ENCODE assay signal across 38 cellular contexts in the genomic region with DNA sequence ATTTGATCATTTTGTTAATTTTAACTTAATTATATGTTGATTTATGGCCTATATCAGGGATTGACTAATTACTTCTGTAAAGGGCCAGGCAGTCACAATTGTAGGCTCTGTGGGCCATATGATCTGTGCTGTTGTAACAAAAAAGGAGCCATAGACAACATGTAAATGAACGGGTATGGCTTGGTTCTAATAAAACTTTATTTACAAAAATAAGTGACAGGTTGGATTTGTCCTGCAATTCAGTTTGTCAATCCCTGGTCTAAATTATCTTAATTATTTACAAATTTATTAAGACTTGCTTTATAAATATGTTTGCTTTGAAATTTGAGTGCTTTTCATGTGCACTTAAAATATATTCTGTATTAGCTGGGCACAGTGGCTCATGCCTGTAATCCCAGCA. TPM values are rescaled to one million over a fixed set of nuclear protein-coding genes. Genes with fewer than 3 reads are reported as not detected.
"Had no signal": no experiment of that assay in that cellular context is flagged by ENCODE, and none has a peak within 500 bp of the region (broad histone marks: within the 10 kb centered on the region; RNA-seq: fewer than 3 reads in every experiment).

No MANE protein-coding gene starts in this region.

- H3K27ac ChIP-seq: ascending aorta, cardiac muscle cell, VCaP had no signal

- H3K4me3 Mint-ChIP-seq: activated CD4-positive, alpha-beta memory T cell treated with anti-CD3 and anti-CD28 coated beads, Interleukin-2, amount 10 ng/mL, durations not matched to agents 7 days and 5 days; activated CD4-positive, alpha-beta T cell treated with anti-CD3 and anti-CD28 coated beads for 36 hours; activated CD4-positive, alpha-beta T cell treated with anti-CD3 and anti-CD28 coated beads, Interleukin-2, amount 10 ng/mL, durations not matched to agents 7 days and 5 days; activated CD8-positive, alpha-beta memory T cell treated with anti-CD3 and anti-CD28 coated beads, Interleukin-2, amount 10 ng/mL, durations not matched to agents 7 days and 5 days; activated CD8-positive, alpha-beta T cell treated with anti-CD3 and anti-CD28 coated beads, Interleukin-2, amount 10 ng/mL, durations not matched to agents 7 days and 5 days; activated naive CD4-positive, alpha-beta T cell treated with anti-CD3 and anti-CD28 coated beads, Interleukin-2, amount 10 ng/mL, durations not matched to agents 7 days and 5 days; activated naive CD4-positive, alpha-beta T cell treated with anti-CD3 and anti-CD28 coated beads, Interleukin-2, amount 50 U/mL, for 24 hours; activated naive CD8-positive, alpha-beta T cell; activated naive CD8-positive, alpha-beta T cell treated with anti-CD3 and anti-CD28 coated beads, Interleukin-2, amount 10 ng/mL, durations not matched to agents 7 days and 5 days; activated naive CD8-positive, alpha-beta T cell treated with anti-CD3 and anti-CD28 coated beads, Interleukin-2, amount 50 U/mL, for 24 hours; activated T-cell treated with anti-CD3 and anti-CD28 coated beads, Interleukin-2, amount 50 U/mL, for 24 hours; brain; central memory CD8-positive, alpha-beta T cell; T-helper 1 cell treated with Interleukin-12 subunit alpha and Interleukin-12 subunit beta and Interleukin-4 antibody, amounts not matched to agents 30 μg/mL and 1 μg/mL, for 36 hours; T-helper 2 cell treated with Interferon-gamma antibody and Interleukin-4, amounts not matched to agents 5 μg/mL and 100 μg/mL, for 36 hours had no signal

- H3K9me3 Mint-ChIP-seq: activated CD4-positive, alpha-beta memory T cell treated with anti-CD3 and anti-CD28 coated beads, Interleukin-2, amount 10 ng/mL, durations not matched to agents 7 days and 5 days; activated CD4-positive, alpha-beta T cell treated with anti-CD3 and anti-CD28 coated beads, Interleukin-2, amount 10 ng/mL, durations not matched to agents 7 days and 5 days; activated naive CD4-positive, alpha-beta T cell treated with anti-CD3 and anti-CD28 coated beads, Interleukin-2, amount 10 ng/mL, durations not matched to agents 7 days and 5 days; activated naive CD4-positive, alpha-beta T cell treated with anti-CD3 and anti-CD28 coated beads, Interleukin-2, amount 50 U/mL, for 24 hours; activated naive CD8-positive, alpha-beta T cell treated with anti-CD3 and anti-CD28 coated beads, Interleukin-2, amount 10 ng/mL, durations not matched to agents 7 days and 5 days; activated naive CD8-positive, alpha-beta T cell treated with anti-CD3 and anti-CD28 coated beads, Interleukin-2, amount 50 U/mL, for 24 hours; activated T-cell treated with anti-CD3 and anti-CD28 coated beads, Interleukin-2, amount 50 U/mL, for 24 hours; activated T-helper 2 cell treated with anti-CD3 and anti-CD28 coated beads, Interferon-gamma antibody, Interleukin-2, Interleukin-4, amounts not matched to agents 10 μg/mL and 5 μg/mL and 100 μg/mL, durations not matched to agents 14 hours and 24 hours and 36 hours; central memory CD8-positive, alpha-beta T cell; T-helper 1 cell treated with Interleukin-12 subunit alpha and Interleukin-12 subunit beta and Interleukin-4 antibody, amounts not matched to agents 30 μg/mL and 1 μg/mL, for 36 hours; T-helper 2 cell treated with Interferon-gamma antibody and Interleukin-4, amounts not matched to agents 5 μg/mL and 100 μg/mL, for 36 hours had no signal

- H3K4me1 Mint-ChIP-seq: activated naive CD8-positive, alpha-beta T cell treated with anti-CD3 and anti-CD28 coated beads, Interleukin-2, amount 50 U/mL, for 24 hours had no signal

- DNase-seq: activated CD4-positive, alpha-beta memory T cell treated with anti-CD3 and anti-CD28 coated beads, Interleukin-2, amount 10 ng/mL, durations not matched to agents 7 days and 5 days; activated CD4-positive, alpha-beta T cell treated with anti-CD3 and anti-CD28 coated beads for 1 hour; activated CD4-positive, alpha-beta T cell treated with anti-CD3 and anti-CD28 coated beads for 36 hours; activated CD4-positive, alpha-beta T cell treated with anti-CD3 and anti-CD28 coated beads for 48 hours; activated CD4-positive, alpha-beta T cell treated with anti-CD3 and anti-CD28 coated beads, Interleukin-2, amount 10 ng/mL, durations not matched to agents 7 days and 5 days; activated CD4-positive, alpha-beta T cell treated with anti-CD3 and anti-CD28 coated beads, Interleukin-2, amount 50 U/mL, for 48 hours; activated CD4-positive, CD25-positive, alpha-beta regulatory T cell; activated CD8-positive, alpha-beta memory T cell treated with anti-CD3 and anti-CD28 coated beads for 24 hours; activated CD8-positive, alpha-beta memory T cell treated with anti-CD3 and anti-CD28 coated beads, Interleukin-2, amount 10 ng/mL, durations not matched to agents 7 days and 5 days; activated CD8-positive, alpha-beta memory T cell treated with anti-CD3 and anti-CD28 coated beads, Interleukin-2, amount 50 U/mL, for 48 hours; activated CD8-positive, alpha-beta T cell treated with anti-CD3 and anti-CD28 coated beads, Interleukin-2, amount 10 ng/mL, durations not matched to agents 7 days and 5 days; activated effector memory CD4-positive, alpha-beta T cell treated with Interleukin-2 at 50 U/mL for 16 hours; activated gamma-delta T cell; activated naive CD4-positive, alpha-beta T cell treated with anti-CD3 and anti-CD28 coated beads, Interleukin-2, amount 10 ng/mL, durations not matched to agents 7 days and 5 days; activated naive CD4-positive, alpha-beta T cell treated with Interleukin-2 at 50 U/mL for 16 hours; activated naive CD8-positive, alpha-beta T cell treated with anti-CD3 and anti-CD28 coated beads, Interleukin-2, amount 10 ng/mL, durations not matched to agents 7 days and 5 days; activated naive CD8-positive, alpha-beta T cell treated with anti-CD3 and anti-CD28 coated beads, Interleukin-2, amount 50 U/mL, for 24 hours; activated T-cell treated with anti-CD3 and anti-CD28 coated beads, Interleukin-2, amount 50 U/mL, for 24 hours; activated T-cell treated with anti-CD3 and anti-CD28 coated beads, Interleukin-2, amount 50 U/mL, for 48 hours; amygdala; anterior cingulate cortex; caudate nucleus; cerebellar nuclear complex; T-helper 2 cell; T-helper 9 cell had no signal

- H3K27me3 ChIP-seq: ascending aorta, cardiac muscle cell had no signal

- ATAC-seq: activated CD4-positive, alpha-beta T cell treated with anti-CD3 and anti-CD28 coated beads for 36 hours; activated CD4-positive, CD25-positive, alpha-beta regulatory T cell treated with anti-CD3 and anti-CD28 coated beads, Interleukin-2, amount 50 U/mL, for 24 hours; activated CD8-positive, alpha-beta memory T cell treated with anti-CD3 and anti-CD28 coated beads, Interleukin-2, amount 10 ng/mL, durations not matched to agents 7 days and 5 days; activated CD8-positive, alpha-beta T cell treated with anti-CD3 and anti-CD28 coated beads, Interleukin-2, amount 10 ng/mL, durations not matched to agents 7 days and 5 days; activated naive CD8-positive, alpha-beta T cell treated with anti-CD3 and anti-CD28 coated beads, Interleukin-2, amount 50 U/mL, for 24 hours had no signal

- H3K36me3 ChIP-seq: ascending aorta, cardiac muscle cell had no signal

- FAIRE-seq: bronchial epithelial cell, TTC549 had no signal

- H3K4me3 ChIP-seq: ascending aorta, cardiac muscle cell had no signal

- H3K27me3 Mint-ChIP-seq: activated CD4-positive, alpha-beta T cell treated with anti-CD3 and anti-CD28 coated beads for 36 hours; activated CD4-positive, alpha-beta T cell treated with anti-CD3 and anti-CD28 coated beads, Interleukin-2, amount 10 ng/mL, durations not matched to agents 7 days and 5 days; activated CD8-positive, alpha-beta memory T cell treated with anti-CD3 and anti-CD28 coated beads, Interleukin-2, amount 10 ng/mL, durations not matched to agents 7 days and 5 days; activated naive CD4-positive, alpha-beta T cell treated with anti-CD3 and anti-CD28 coated beads, Interleukin-2, amount 50 U/mL, for 24 hours; activated naive CD8-positive, alpha-beta T cell; activated naive CD8-positive, alpha-beta T cell treated with anti-CD3 and anti-CD28 coated beads, Interleukin-2, amount 10 ng/mL, durations not matched to agents 7 days and 5 days; activated naive CD8-positive, alpha-beta T cell treated with anti-CD3 and anti-CD28 coated beads, Interleukin-2, amount 50 U/mL, for 24 hours; activated T-cell treated with anti-CD3 and anti-CD28 coated beads, Interleukin-2, amount 50 U/mL, for 24 hours; central memory CD8-positive, alpha-beta T cell had no signal

- H3K36me3 Mint-ChIP-seq: activated CD8-positive, alpha-beta memory T cell treated with anti-CD3 and anti-CD28 coated beads, Interleukin-2, amount 10 ng/mL, durations not matched to agents 7 days and 5 days; activated naive CD4-positive, alpha-beta T cell treated with anti-CD3 and anti-CD28 coated beads, Interleukin-2, amount 10 ng/mL, durations not matched to agents 7 days and 5 days; activated naive CD4-positive, alpha-beta T cell treated with anti-CD3 and anti-CD28 coated beads, Interleukin-2, amount 50 U/mL, for 24 hours; activated naive CD8-positive, alpha-beta T cell; activated naive CD8-positive, alpha-beta T cell treated with anti-CD3 and anti-CD28 coated beads, Interleukin-2, amount 10 ng/mL, durations not matched to agents 7 days and 5 days; brain had no signal

- H3K27ac Mint-ChIP-seq: activated CD4-positive, alpha-beta memory T cell treated with anti-CD3 and anti-CD28 coated beads, Interleukin-2, amount 10 ng/mL, durations not matched to agents 7 days and 5 days; activated CD4-positive, alpha-beta T cell treated with anti-CD3 and anti-CD28 coated beads for 36 hours; activated CD4-positive, alpha-beta T cell treated with anti-CD3 and anti-CD28 coated beads, Interleukin-2, amount 10 ng/mL, durations not matched to agents 7 days and 5 days; activated CD8-positive, alpha-beta memory T cell treated with anti-CD3 and anti-CD28 coated beads, Interleukin-2, amount 10 ng/mL, durations not matched to agents 7 days and 5 days; activated CD8-positive, alpha-beta T cell treated with anti-CD3 and anti-CD28 coated beads, Interleukin-2, amount 10 ng/mL, durations not matched to agents 7 days and 5 days; activated naive CD4-positive, alpha-beta T cell treated with anti-CD3 and anti-CD28 coated beads, Interleukin-2, amount 10 ng/mL, durations not matched to agents 7 days and 5 days; activated naive CD4-positive, alpha-beta T cell treated with anti-CD3 and anti-CD28 coated beads, Interleukin-2, amount 50 U/mL, for 24 hours; activated naive CD8-positive, alpha-beta T cell; activated naive CD8-positive, alpha-beta T cell treated with anti-CD3 and anti-CD28 coated beads, Interleukin-2, amount 10 ng/mL, durations not matched to agents 7 days and 5 days; activated naive CD8-positive, alpha-beta T cell treated with anti-CD3 and anti-CD28 coated beads, Interleukin-2, amount 50 U/mL, for 24 hours; activated T-cell treated with anti-CD3 and anti-CD28 coated beads, Interleukin-2, amount 50 U/mL, for 24 hours; activated T-helper 2 cell treated with anti-CD3 and anti-CD28 coated beads, Interferon-gamma antibody, Interleukin-2, Interleukin-4, amounts not matched to agents 10 μg/mL and 5 μg/mL and 100 μg/mL, durations not matched to agents 14 hours and 24 hours and 36 hours; T-helper 1 cell treated with Interleukin-12 subunit alpha and Interleukin-12 subunit beta and Interleukin-4 antibody, amounts not matched to agents 30 μg/mL and 1 μg/mL, for 36 hours; T-helper 2 cell treated with Interferon-gamma antibody and Interleukin-4, amounts not matched to agents 5 μg/mL and 100 μg/mL, for 36 hours had no signal

RNA-seq across cellular contexts. Expression of a gene that starts 55.3 kb away (rescaled TPM):
- total RNA-seq: ascending aorta, cardiac muscle cell had no signal
- polyA plus RNA-seq: cardiac muscle cell had no signal
